14 cellular contexts compared by ENCODE assay signal in the genomic region with DNA sequence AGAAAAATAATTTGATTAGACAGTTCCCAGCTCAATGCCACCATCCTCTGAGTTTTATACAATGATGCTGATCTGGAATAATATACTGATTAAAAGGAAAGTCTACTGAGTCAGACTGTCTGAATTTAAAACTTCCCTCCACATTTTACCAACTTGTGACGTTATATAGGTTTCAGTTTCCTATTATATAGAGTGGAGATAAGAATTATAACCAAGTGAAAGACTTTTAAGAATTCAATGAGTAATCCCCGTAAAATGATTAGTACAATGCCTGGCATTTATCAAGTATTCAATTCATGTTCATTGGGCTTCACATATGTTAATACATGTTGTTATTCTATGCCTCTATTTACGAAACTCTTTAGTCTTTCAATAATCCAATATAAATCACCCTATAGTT.
A peak's percentile ranks its signal among the peaks of the same experiment; 100 is the strongest.
DNase-seq lines count a peak whose midpoint lies in the region; ATAC-seq and TF ChIP-seq lines count a peak whose summit lies in the region.
"Had no signal": no experiment of that assay in that cellular context is flagged by ENCODE, and none has a peak within 500 bp of the region (broad histone marks: within the 10 kb centered on the region; RNA-seq: fewer than 3 reads in every experiment).

No MANE protein-coding gene starts in this region.

- H3K4me2 ChIP-seq in Karpas-422 (ENCODE audit: low read depth, low read length, poor library complexity, severe bottlenecking), result no peak overlapping the region

- no peak overlapping the region; the same call in 1 of the 2 replicates for H2AFZ ChIP-seq in Karpas-422 (ENCODE audit: low read length)

- no peak overlapping the region for H3K4me3 ChIP-seq in Karpas-422 (ENCODE audit: low read length)

- H3K36me3 ChIP-seq in Karpas-422 (ENCODE audit: insufficient read depth, low read length), result no peaks in the 10 kb centered on the region

- POLR2A ChIA-PET in RWPE1 (lab: Yijun Ruan, JAX; ENCODE audit: low non-redundant PET), result no interaction called here

- ATAC-seq in HG03097 (IDR thresholded peaks at IDR 0.05; ENCODE audit: low FRiP score, unreplicated experiment), result no peak
- ATAC-seq: HCT116 had no signal

- no peak overlapping the region for H3K27ac ChIP-seq in Karpas-422 (ENCODE audit: low read length)
- no peak overlapping the region for H3K27ac ChIP-seq in RWPE1
- H3K27ac ChIP-seq: HL-60 had no signal

- H3K4me1 ChIP-seq in Karpas-422 (ENCODE audit: low read length), result peaks cover 6% of the 10 kb centered on the region
- H3K4me1 ChIP-seq: Caco-2 had no signal

- no peak for TF ChIP-seq CTCF in RWPE1 (conservative IDR thresholded peaks at IDR 0.05; ENCODE audit: low read depth)

- no peaks in the 10 kb centered on the region for H4K20me1 ChIP-seq in Karpas-422 (ENCODE audit: insufficient read depth, low read depth, low read length)

- H3K79me2 ChIP-seq in Karpas-422 (ENCODE audit: low read length), result no peaks in the 10 kb centered on the region

- DNase-seq in HS-27A (ENCODE audit: low read depth), result peak; percentile 15
- DNase-seq in Karpas-422, result peak; percentile 12
- peak; percentile 4 for DNase-seq in RWPE1 (ENCODE audit: low spot score)
- no peak for DNase-seq in SIG-M5 (lab: John Stamatoyannopoulos, UW)
- DNase-seq in RKO (ENCODE audit: low spot score), result no peak
- DNase-seq in RPMI8226, result no peak
- DNase-seq: Caco-2; CD8-positive, alpha-beta memory T cell; DND-41; GF-D8; KG1 had no signal

- H3K9ac ChIP-seq in Karpas-422 (ENCODE audit: low read length), result no peak overlapping the region

- no peaks in the 10 kb centered on the region for H3K27me3 ChIP-seq in Karpas-422 (ENCODE audit: low read length)

- no peaks in the 10 kb centered on the region for H3K9me2 ChIP-seq in Karpas-422 (replicated peaks; ENCODE audit: insufficient read depth, low read length)

- no peaks in the 10 kb centered on the region for H3K9me3 ChIP-seq in Karpas-422 (ENCODE audit: low read length)
- H3K9me3 ChIP-seq: Caco-2 had no signal

- CTCF ChIA-PET in RWPE1 (lab: Yijun Ruan, JAX), result no interaction called here

Comparison
In these comparisons a context has a peak if more than half of its experiments do, and no peak if none do; other contexts are left out.
1. DNase-seq: peak in HS-27A (single experiment), Karpas-422 (single experiment) and RWPE1 (single experiment); none in SIG-M5 (single experiment), RKO (single experiment) and RPMI8226 (single experiment).